22 cellular contexts compared by ENCODE assay signal in the genomic region with DNA sequence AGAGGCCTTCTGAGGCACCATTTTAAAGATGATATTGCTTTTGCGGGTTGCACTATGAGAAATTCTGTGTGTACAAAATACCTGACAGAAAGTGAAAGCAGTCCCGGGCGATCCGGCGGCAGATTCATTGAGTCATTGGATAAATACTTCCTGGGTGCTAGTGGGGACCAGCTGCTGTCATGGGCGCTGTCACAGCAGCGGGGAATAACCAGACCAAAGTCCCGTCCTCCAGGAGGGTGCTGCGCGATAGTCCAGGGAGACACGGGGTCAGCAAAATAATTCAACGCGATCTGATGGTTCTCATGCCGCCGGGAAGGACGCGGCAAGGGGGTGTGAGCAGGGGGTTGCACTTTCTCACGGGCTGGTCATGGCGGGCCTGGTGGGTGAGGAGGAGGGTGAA. TPM values are rescaled to one million over a fixed set of nuclear protein-coding genes. Genes with fewer than 3 reads are reported as not detected.
DNase-seq lines count a peak whose midpoint lies in the region; ATAC-seq and TF ChIP-seq lines count a peak whose summit lies in the region.
"Had no signal": no experiment of that assay in that cellular context is flagged by ENCODE, and none has a peak within 500 bp of the region (broad histone marks: within the 10 kb centered on the region; RNA-seq: fewer than 3 reads in every experiment).

No MANE protein-coding gene starts in this region.

- CTCF ChIA-PET in activated CD8-positive, alpha-beta T cell treated with anti-CD3 and anti-CD28 coated beads for 36 hours (lab: Charles Lee), result no interaction called here
- CTCF ChIA-PET in activated CD8-positive, alpha-beta T cell treated with anti-CD3 and anti-CD28 coated beads, Interleukin-2, amount 10 ng/mL, durations not matched to agents 7 days and 5 days (lab: Charles Lee), result no interaction called here

- H3K4me1 ChIP-seq in colonic mucosa, result no peaks in the 10 kb centered on the region
- no peaks in the 10 kb centered on the region for H3K4me1 ChIP-seq in transverse colon
- H3K4me1 ChIP-seq: foreskin keratinocyte, upper lobe of right lung had no signal

- H3K27ac ChIP-seq in colonic mucosa (no peak overlapping the region), transverse colon (no peak overlapping the region)
- H3K27ac ChIP-seq: foreskin keratinocyte, upper lobe of right lung, WERI-Rb-1 had no signal

- H3K36me3 ChIP-seq in colonic mucosa, result no peaks in the 10 kb centered on the region
- H3K36me3 ChIP-seq in transverse colon, result no peaks in the 10 kb centered on the region
- H3K36me3 ChIP-seq: upper lobe of right lung, WERI-Rb-1 had no signal

- POLR2A ChIA-PET in activated CD8-positive, alpha-beta T cell treated with anti-CD3 and anti-CD28 coated beads for 36 hours (lab: Charles Lee), result interaction anchor here (1.1 kb wide), 1 partner anchor 43 kb away, joined by 3 read pairs; no protein-coding TSS in a partner anchor
- POLR2A ChIA-PET in activated CD8-positive, alpha-beta T cell treated with anti-CD3 and anti-CD28 coated beads, Interleukin-2, amount 10 ng/mL, durations not matched to agents 7 days and 5 days (lab: Charles Lee), result no interaction called here

- no peak for TF ChIP-seq CTCF in activated CD8-positive, alpha-beta T cell treated with anti-CD3 and anti-CD28 coated beads for 36 hours (IDR thresholded peaks at IDR 0.05)
- no peak for TF ChIP-seq CTCF in colonic mucosa (IDR thresholded peaks at IDR 0.05)
- no peak for TF ChIP-seq CTCF in transverse colon (IDR thresholded peaks at IDR 0.05)

- H3K27me3 ChIP-seq in colonic mucosa (no peaks in the 10 kb centered on the region), transverse colon (no peaks in the 10 kb centered on the region)
- H3K27me3 ChIP-seq: upper lobe of right lung had no signal

- H3K9me3 Mint-ChIP-seq in activated CD8-positive, alpha-beta T cell treated with anti-CD3 and anti-CD28 coated beads for 36 hours, result peaks cover 11% of the 10 kb centered on the region
- H3K9me3 Mint-ChIP-seq in activated CD8-positive, alpha-beta T cell treated with anti-CD3 and anti-CD28 coated beads, Interleukin-2, amount 10 ng/mL, durations not matched to agents 7 days and 5 days (ENCODE audit: insufficient read depth), result peaks cover 6% of the 10 kb centered on the region

- in situ Hi-C loops in transverse colon (cut with MboI; ENCODE audit: low pct_ligation_motif_present in 1 of 4, low pct_unique_long_range_greater_than_20kb in 1 of 4, low sequenced_read_pairs in 3 of 4), result no loop called here

- no peak overlapping the region for H3K27ac Mint-ChIP-seq in activated CD8-positive, alpha-beta T cell treated with anti-CD3 and anti-CD28 coated beads for 36 hours
- no peak overlapping the region for H3K27ac Mint-ChIP-seq in activated CD8-positive, alpha-beta T cell treated with anti-CD3 and anti-CD28 coated beads, Interleukin-2, amount 10 ng/mL, durations not matched to agents 7 days and 5 days
- H3K27ac Mint-ChIP-seq: activated T-helper 1 cell treated with anti-CD3 and anti-CD28 coated beads, Interleukin-12 subunit alpha, Interleukin-12 subunit beta, Interleukin-2, Interleukin-4 antibody, amounts not matched to agents 30 ng/mL and 10 ng/mL and 1 ng/mL, durations not matched to agents 14 hours and 24 hours and 36 hours; CD8-positive, alpha-beta T cell; T-cell had no signal

- H3K36me3 Mint-ChIP-seq in activated CD8-positive, alpha-beta T cell treated with anti-CD3 and anti-CD28 coated beads for 36 hours (ENCODE audit: low read depth), result peaks cover 5% of the 10 kb centered on the region
- no peaks in the 10 kb centered on the region for H3K36me3 Mint-ChIP-seq in activated CD8-positive, alpha-beta T cell treated with anti-CD3 and anti-CD28 coated beads, Interleukin-2, amount 10 ng/mL, durations not matched to agents 7 days and 5 days (ENCODE audit: low read depth)
- H3K36me3 Mint-ChIP-seq: CD8-positive, alpha-beta T cell had no signal

- H3K4me3 Mint-ChIP-seq in activated CD8-positive, alpha-beta T cell treated with anti-CD3 and anti-CD28 coated beads for 36 hours, result no peak overlapping the region
- no peak overlapping the region for H3K4me3 Mint-ChIP-seq in activated CD8-positive, alpha-beta T cell treated with anti-CD3 and anti-CD28 coated beads, Interleukin-2, amount 10 ng/mL, durations not matched to agents 7 days and 5 days
- H3K4me3 Mint-ChIP-seq: activated T-helper 1 cell treated with anti-CD3 and anti-CD28 coated beads, Interleukin-12 subunit alpha, Interleukin-12 subunit beta, Interleukin-2, Interleukin-4 antibody, amounts not matched to agents 30 ng/mL and 10 ng/mL and 1 ng/mL, durations not matched to agents 14 hours and 24 hours and 36 hours; CD8-positive, alpha-beta T cell; naive B cell; T-cell had no signal

- H3K4me1 Mint-ChIP-seq in activated CD8-positive, alpha-beta T cell treated with anti-CD3 and anti-CD28 coated beads for 36 hours (ENCODE audit: low read depth), result no peaks in the 10 kb centered on the region
- H3K4me1 Mint-ChIP-seq in activated CD8-positive, alpha-beta T cell treated with anti-CD3 and anti-CD28 coated beads, Interleukin-2, amount 10 ng/mL, durations not matched to agents 7 days and 5 days (ENCODE audit: low read depth), result no peaks in the 10 kb centered on the region
- H3K4me1 Mint-ChIP-seq: T-cell had no signal

- DNase-seq in activated CD8-positive, alpha-beta T cell treated with anti-CD3 and anti-CD28 coated beads for 36 hours, result peak; percentile 4
- DNase-seq in activated CD8-positive, alpha-beta T cell treated with anti-CD3 and anti-CD28 coated beads, Interleukin-2, amount 10 ng/mL, durations not matched to agents 7 days and 5 days, result no peak
- peak; percentile 41 for DNase-seq in NCI-H774 (lab: John Stamatoyannopoulos, UW)
- peak; percentile 26 for DNase-seq in colonic mucosa
- DNase-seq in transverse colon, result peak; percentile 54
- no peak for DNase-seq in DMS79 treated with DMSO at 0.1 percent for 48 hours (lab: John Stamatoyannopoulos, UW)
- DNase-seq in DMS 273 treated with DMSO at 0.1 percent for 48 hours (lab: John Stamatoyannopoulos, UW), result no peak
- no peak for DNase-seq in epidermal melanocyte (ENCODE audit: insufficient read length, low spot score)
- DNase-seq: CD8-positive, alpha-beta T cell; foreskin keratinocyte; left ventricle myocardium superior; naive B cell; NCI-H1930; NCI-H526 treated with DMSO at 0.1 percent for 48 hours; posterior cingulate gyrus; T-cell; upper lobe of right lung; WERI-Rb-1 had no signal

- WGBS in transverse colon (ENCODE audit: low coverage in 1 of 2), 2 donors, result 64 to 65% methylated on average over 14 to 19 of the region's 19 CpGs

- TF ChIP-seq EP300 in transverse colon (IDR thresholded peaks at IDR 0.05; ENCODE audit: low read depth), result no peak

- H3K4me3 ChIP-seq in colonic mucosa, result no peak overlapping the region
- H3K4me3 ChIP-seq in transverse colon, result no peak overlapping the region
- H3K4me3 ChIP-seq: upper lobe of right lung had no signal

- intact Hi-C loops in activated CD8-positive, alpha-beta T cell treated with anti-CD3 and anti-CD28 coated beads for 36 hours (cut with micrococcal nuclease), result no loop called here
- intact Hi-C loops in colonic mucosa (cut with DNase I) (loop anchor here (10.0 kb wide), 1 partner anchor 349 kb away; no protein-coding TSS in a partner anchor), transverse colon (cut with DNase I; ENCODE audit: low total_unique reads) (no loop called here)

- H3K9ac ChIP-seq in colonic mucosa (ENCODE audit: low read depth in 2 of 2, low read length in 2 of 2), result no peak overlapping the region

- H3K27me3 Mint-ChIP-seq in activated CD8-positive, alpha-beta T cell treated with anti-CD3 and anti-CD28 coated beads for 36 hours, result no peaks in the 10 kb centered on the region
- H3K27me3 Mint-ChIP-seq in activated CD8-positive, alpha-beta T cell treated with anti-CD3 and anti-CD28 coated beads, Interleukin-2, amount 10 ng/mL, durations not matched to agents 7 days and 5 days (ENCODE audit: low read depth), result no peaks in the 10 kb centered on the region
- H3K27me3 Mint-ChIP-seq: naive B cell, T-cell had no signal

- TF ChIP-seq POLR2A in transverse colon (IDR thresholded peaks at IDR 0.05), result no peak

- ATAC-seq in activated CD8-positive, alpha-beta T cell treated with anti-CD3 and anti-CD28 coated beads for 36 hours, result no peak
- no peak for ATAC-seq in activated CD8-positive, alpha-beta T cell treated with anti-CD3 and anti-CD28 coated beads, Interleukin-2, amount 10 ng/mL, durations not matched to agents 7 days and 5 days
- ATAC-seq: CD8-positive, alpha-beta T cell; foreskin keratinocyte; left ventricle myocardium superior; T-cell; upper lobe of right lung had no signal

- no peaks in the 10 kb centered on the region for H3K9me3 ChIP-seq in colonic mucosa
- H3K9me3 ChIP-seq in transverse colon, result peaks cover 0 to 7% of the 10 kb centered on the region in 2 donors

RNA-seq across cellular contexts. Expression of gene ZFR2, which starts 13.5 kb away (rescaled TPM):
- total RNA-seq in activated CD8-positive, alpha-beta T cell treated with anti-CD3 and anti-CD28 coated beads for 36 hours, result under 1 TPM in 1 of 2 experiments, not detected in 1; 0.23 TPM
- total RNA-seq in activated CD8-positive, alpha-beta T cell treated with anti-CD3 and anti-CD28 coated beads, Interleukin-2, amount 10 ng/mL, durations not matched to agents 7 days and 5 days, result under 1 TPM; 0.24 to 0.42 TPM
- total RNA-seq in colonic mucosa, result not detected
- not detected for total RNA-seq in transverse colon
- total RNA-seq: endothelial cell of umbilical vein, foreskin keratinocyte, H4, left ventricle myocardium superior, MCF 10A had no signal

RNA-seq across cellular contexts. Expression of gene ATCAY, which starts 25.2 kb away (rescaled TPM):
- total RNA-seq in activated CD8-positive, alpha-beta T cell treated with anti-CD3 and anti-CD28 coated beads for 36 hours, result not detected
- not detected for total RNA-seq in activated CD8-positive, alpha-beta T cell treated with anti-CD3 and anti-CD28 coated beads, Interleukin-2, amount 10 ng/mL, durations not matched to agents 7 days and 5 days
- total RNA-seq in colonic mucosa, result 1 to 10 TPM in 1 of 2 donors, under 1 TPM in 1; 0.12 to 1.0 TPM
- under 1 TPM in 3 of 4 donors, not detected in 1; 0.32 to 0.60 (median 0.55) TPM for total RNA-seq in transverse colon
- total RNA-seq: activated T-helper 1 cell treated with anti-CD3 and anti-CD28 coated beads, Interleukin-12 subunit alpha, Interleukin-12 subunit beta, Interleukin-2, Interleukin-4 antibody, amounts not matched to agents 30 ng/mL and 10 ng/mL and 1 ng/mL, durations not matched to agents 14 hours and 24 hours and 36 hours; CD8-positive, alpha-beta T cell; endothelial cell of umbilical vein; foreskin keratinocyte; H4; left ventricle myocardium superior; MCF 10A; upper lobe of right lung had no signal

Comparison
In these comparisons a context has a peak if more than half of its experiments do, and no peak if none do; other contexts are left out.
1. DNase-seq: peak in activated CD8-positive, alpha-beta T cell treated with anti-CD3 and anti-CD28 coated beads for 36 hours (single experiment), NCI-H774 (single experiment), colonic mucosa (single experiment) and transverse colon (single experiment); none in activated CD8-positive, alpha-beta T cell treated with anti-CD3 and anti-CD28 coated beads, Interleukin-2, amount 10 ng/mL, durations not matched to agents 7 days and 5 days (single experiment), DMS79 treated with DMSO at 0.1 percent for 48 hours (single experiment), DMS 273 treated with DMSO at 0.1 percent for 48 hours (single experiment) and epidermal melanocyte (single experiment).